ENCODE assay signal across 22 cellular contexts in the genomic region with DNA sequence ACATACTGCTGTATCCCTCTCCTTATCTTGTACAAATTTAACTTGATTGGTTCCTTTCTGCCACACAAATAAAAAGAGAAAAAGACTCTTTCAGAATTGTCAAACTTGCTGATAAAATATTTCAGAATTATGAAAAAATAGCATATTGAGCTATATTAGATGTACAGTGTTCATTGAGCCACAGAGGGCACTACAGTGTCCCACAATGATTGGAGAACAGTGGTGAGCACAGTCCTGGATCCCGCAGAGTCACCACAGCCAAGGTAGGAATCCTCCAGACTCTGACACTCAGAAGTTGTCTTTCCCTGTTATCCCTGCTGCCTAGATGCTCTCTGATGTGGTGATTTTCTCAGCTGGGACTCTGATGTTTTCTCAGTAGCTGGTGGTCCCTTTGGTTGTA.
DNase-seq lines count a peak whose midpoint lies in the region; ATAC-seq, FAIRE-seq and TF ChIP-seq lines count a peak whose summit lies in the region.
"Had no signal": no experiment of that assay in that cellular context is flagged by ENCODE, and none has a peak within 500 bp of the region (broad histone marks: within the 10 kb centered on the region; RNA-seq: fewer than 3 reads in every experiment).

No MANE protein-coding gene starts in this region.

- no peaks in the 10 kb centered on the region for H4K20me1 ChIP-seq in K562 (replicated peaks; ENCODE audit: control insufficient read depth, insufficient read depth, low read length)
- H4K20me1 ChIP-seq: BLaER1 had no signal

- no peak overlapping the region for H3K4ac ChIP-seq in mesenchymal stem cell (ENCODE audit: low read depth in 1 of 2, low read length in 2 of 2)

- H3K4me3 ChIP-seq in A549 (no peak overlapping the region), K562 (no peak overlapping the region), mesenchymal stem cell (ENCODE audit: insufficient read depth in 1 of 2, low read depth in 1 of 2, low read length in 2 of 2) (no peak overlapping the region)
- H3K4me3 ChIP-seq: BLaER1, HAP-1 had no signal

- no peak overlapping the region for H3K14ac ChIP-seq in mesenchymal stem cell (ENCODE audit: low read length in 2 of 2)

- peak overlapping the region in 1 of 2 experiments; percentile 34; a peak in 1 of 6 replicates for H3K27ac ChIP-seq in A549
- H3K27ac ChIP-seq in K562 (ENCODE audit: extremely low read depth, low read depth, low read length) = no peak overlapping the region
- H3K27ac ChIP-seq in mesenchymal stem cell (ENCODE audit: low read length, poor library complexity, severe bottlenecking) = no peak overlapping the region
- H3K27ac ChIP-seq: BLaER1, C4-2B had no signal

- no peaks in the 10 kb centered on the region for H3K9me3 ChIP-seq in A549
- H3K9me3 ChIP-seq in K562 (replicated peaks; ENCODE audit: control insufficient read depth, insufficient read depth, low read depth, low read length) = no peaks in the 10 kb centered on the region
- H3K9me3 ChIP-seq in mesenchymal stem cell (ENCODE audit: control insufficient read depth, low read length) = no peaks in the 10 kb centered on the region
- H3K9me3 ChIP-seq: BLaER1, Caco-2, HAP-1 had no signal

- no peak overlapping the region for H2BK5ac ChIP-seq in mesenchymal stem cell (ENCODE audit: low read depth, low read length, poor library complexity, severe bottlenecking)

- in situ Hi-C loops in K562 (cut with MboI) = no loop called here

- H3K36me3 ChIP-seq in K562 (ENCODE audit: control insufficient read depth, insufficient read depth, low read length) (no peaks in the 10 kb centered on the region), mesenchymal stem cell (ENCODE audit: control insufficient read depth in 1 of 2, insufficient read depth in 2 of 2, low read depth in 1 of 2, low read length in 2 of 2) (no peaks in the 10 kb centered on the region)
- H3K36me3 ChIP-seq: BLaER1, HAP-1 had no signal

- H3K79me2 ChIP-seq in K562 (ENCODE audit: control insufficient read depth, insufficient read depth, low read length) = no peaks in the 10 kb centered on the region

- no peaks in the 10 kb centered on the region for H3K79me1 ChIP-seq in mesenchymal stem cell (replicated peaks; ENCODE audit: low read length, poor library complexity, severe bottlenecking)

- no peak overlapping the region for H2BK12ac ChIP-seq in mesenchymal stem cell (ENCODE audit: low read length in 2 of 2)

- no peak for TF ChIP-seq CTCF in A549 (IDR thresholded peaks at IDR 0.05)
- no peak for TF ChIP-seq CTCF in Calu3 (IDR thresholded peaks at IDR 0.05; ENCODE audit: unreplicated experiment)
- TF ChIP-seq CTCF in K562 (IDR thresholded peaks at IDR 0.05 in 2 of 3, conservative IDR thresholded peaks at IDR 0.05 in 1 of 3; ENCODE audit: insufficient read depth in 2 of 3, low read depth in 1 of 3, low read length in 3 of 3) = 0 out of 6 replicates have a peak, but pooled peaks of 1 of the 3 experiments have one; percentile 13
- no peak for TF ChIP-seq CTCF in type B pancreatic cell (conservative IDR thresholded peaks at IDR 0.05)

- no peak for TF ChIP-seq RAD21 in A549 (conservative IDR thresholded peaks at IDR 0.05 in 1 of 2, IDR thresholded peaks at IDR 0.05 in 1 of 2)
- no peak for TF ChIP-seq RAD21 in K562 (CRISPR knock-in tag; conservative IDR thresholded peaks at IDR 0.05 in 1 of 2, IDR thresholded peaks at IDR 0.05 in 1 of 2)

- H3K27ac Mint-ChIP-seq in Calu3 (ENCODE audit: unreplicated experiment) (peak overlapping the region; percentile 87), type B pancreatic cell (no peak overlapping the region)
- H3K27ac Mint-ChIP-seq: B cell; CD4-positive, CD25-positive, alpha-beta regulatory T cell; CD8-positive, alpha-beta T cell had no signal

- WGBS in A549 (ENCODE audit: missing lambda C conversion rate) = 94% methylated on average over 1 of the region's 1 CpG
- 80% methylated on average over 1 of the region's 1 CpG for WGBS in K562 (ENCODE audit: insufficient coverage, low coverage, missing lambda C conversion rate)
- WGBS in mesenchymal stem cell = 100% methylated on average over 1 of the region's 1 CpG

- no peak overlapping the region for H2BK15ac ChIP-seq in mesenchymal stem cell (ENCODE audit: low read depth, poor library complexity, severe bottlenecking)

- no peak overlapping the region for H4K8ac ChIP-seq in mesenchymal stem cell (ENCODE audit: low read length)

- FAIRE-seq in A549 (lab: Jason Lieb, UNC) (no peak), K562 (lab: Jason Lieb, UNC) (no peak)
- FAIRE-seq: D721Med, GM12891, GM18507, H54 had no signal

- CTCF ChIA-PET in A549 (lab: Yijun Ruan, JAX) = no interaction called here
- CTCF ChIA-PET in Calu3 (lab: Charles Lee) = no interaction called here
- CTCF ChIA-PET in K562 (lab: Yijun Ruan, JAX; ENCODE audit: low intra/inter-chr PET ratio) = no interaction called here

- peaks cover 19% of the 10 kb centered on the region for H3K4me1 Mint-ChIP-seq in Calu3 (ENCODE audit: low read depth, unreplicated experiment)
- H3K4me1 Mint-ChIP-seq in type B pancreatic cell (ENCODE audit: unreplicated experiment) = peaks cover 11% of the 10 kb centered on the region
- H3K4me1 Mint-ChIP-seq: B cell; CD4-positive, CD25-positive, alpha-beta regulatory T cell had no signal

- no peaks in the 10 kb centered on the region for H3K9me1 ChIP-seq in K562 (ENCODE audit: control insufficient read depth, insufficient read depth, low read length)

- peak overlapping the region; percentile 52 for H3K4me2 ChIP-seq in A549
- H3K4me2 ChIP-seq in K562 (ENCODE audit: insufficient read depth, low read length) = no peak overlapping the region
- H3K4me2 ChIP-seq in mesenchymal stem cell (ENCODE audit: low read length, poor library complexity, severe bottlenecking) = no peak overlapping the region
- H3K4me2 ChIP-seq: BLaER1 had no signal

- no peak for TF ChIP-seq POLR2A in A549 (IDR thresholded peaks at IDR 0.05; ENCODE audit: low read length)
- TF ChIP-seq POLR2A in K562 (conservative IDR thresholded peaks at IDR 0.05) = no peak

- no peaks in the 10 kb centered on the region for H3K27me3 ChIP-seq in K562 (ENCODE audit: control insufficient read depth in 2 of 2, insufficient read depth in 2 of 2, low read length in 2 of 2)
- H3K27me3 ChIP-seq in mesenchymal stem cell (ENCODE audit: control insufficient read depth in 1 of 2, insufficient read depth in 1 of 2, low read length in 2 of 2) = no peaks in the 10 kb centered on the region
- H3K27me3 ChIP-seq: BLaER1 had no signal

- no peak overlapping the region for H2BK120ac ChIP-seq in mesenchymal stem cell (ENCODE audit: low read depth, low read length)

- H3K27me3 Mint-ChIP-seq in Calu3 (ENCODE audit: unreplicated experiment) (no peaks in the 10 kb centered on the region), type B pancreatic cell (no peaks in the 10 kb centered on the region)
- H3K27me3 Mint-ChIP-seq: B cell; CD4-positive, CD25-positive, alpha-beta regulatory T cell had no signal

- H4K91ac ChIP-seq in mesenchymal stem cell (ENCODE audit: low read length) = no peak overlapping the region

- no peak for DNase-seq in A549 (ENCODE audit: low read depth in 1 of 2, low spot score in 1 of 2)
- no peak for DNase-seq in Calu3
- no peak for DNase-seq in K562 (ENCODE audit: extremely low read depth in 1 of 4, low spot score in 3 of 4)
- DNase-seq in mesenchymal stem cell = no peak
- no peak for DNase-seq in left lobe of liver (ENCODE audit: low spot score)
- no peak for DNase-seq in type B pancreatic cell (ENCODE audit: extremely low spot score, unreplicated experiment)
- DNase-seq: CD4-positive, CD25-positive, alpha-beta regulatory T cell; CD8-positive, alpha-beta T cell; DMS 273 treated with DMSO at 0.1 percent for 48 hours; DMS79; EL; GF-D8; GOT3 had no signal

- H2AFZ ChIP-seq in K562 (ENCODE audit: low read depth, low read length) = no peak overlapping the region
- no peak overlapping the region for H2AFZ ChIP-seq in mesenchymal stem cell (ENCODE audit: low read depth, low read length)

- no peaks in the 10 kb centered on the region for H3K9me3 Mint-ChIP-seq in Calu3 (ENCODE audit: low read depth, unreplicated experiment)
- H3K9me3 Mint-ChIP-seq in type B pancreatic cell = peaks cover 4% of the 10 kb centered on the region
- H3K9me3 Mint-ChIP-seq: CD8-positive, alpha-beta T cell had no signal

- H3K4me1 ChIP-seq in A549 (peaks cover 19% of the 10 kb centered on the region), K562 (replicated peaks in 1 of 2; ENCODE audit: control insufficient read depth in 2 of 2, insufficient read depth in 2 of 2, low read length in 2 of 2) (no peaks in the 10 kb centered on the region), mesenchymal stem cell (ENCODE audit: control insufficient read depth, insufficient read depth, low read depth, low read length) (peaks cover 2% of the 10 kb centered on the region)
- H3K4me1 ChIP-seq: HAP-1 had no signal

- no peak overlapping the region for H3K9ac ChIP-seq in K562 (ENCODE audit: insufficient read depth in 1 of 2, low read depth in 2 of 2, low read length in 2 of 2)
- no peak overlapping the region for H3K9ac ChIP-seq in mesenchymal stem cell (ENCODE audit: low read length)
- H3K9ac ChIP-seq: BLaER1 had no signal

- H3K23ac ChIP-seq in mesenchymal stem cell (ENCODE audit: low read length in 2 of 2) = no peak overlapping the region

- no peak for TF ChIP-seq EP300 in A549 (IDR thresholded peaks at IDR 0.05)
- TF ChIP-seq EP300 in K562 (IDR thresholded peaks at IDR 0.05; ENCODE audit: low read length) = no peak

- H2AK5ac ChIP-seq in mesenchymal stem cell (ENCODE audit: low read length, severe bottlenecking) = peak overlapping the region; percentile 19

- peaks cover 9% of the 10 kb centered on the region for H3K36me3 Mint-ChIP-seq in Calu3 (ENCODE audit: insufficient read depth, unreplicated experiment)
- no peaks in the 10 kb centered on the region for H3K36me3 Mint-ChIP-seq in type B pancreatic cell
- H3K36me3 Mint-ChIP-seq: CD4-positive, CD25-positive, alpha-beta regulatory T cell; CD8-positive, alpha-beta T cell had no signal

- no peak overlapping the region for H3K4me3 Mint-ChIP-seq in Calu3 (ENCODE audit: low read depth, unreplicated experiment)
- H3K4me3 Mint-ChIP-seq in type B pancreatic cell = no peak overlapping the region
- H3K4me3 Mint-ChIP-seq: B cell; CD4-positive, CD25-positive, alpha-beta regulatory T cell; CD8-positive, alpha-beta T cell had no signal

- BruUV-seq in Calu3 (replicated peaks; lab: Mats Ljungman, UMichigan) (no TSS peak), K562 (replicated peaks; lab: Mats Ljungman, UMichigan) (no TSS peak)

- intact Hi-C loops in Calu3 (cut with micrococcal nuclease; ENCODE audit: unreplicated experiment) = loop anchor here (5.0 kb wide), 2 partner anchors 106 to 511 kb away; no protein-coding TSS in a partner anchor
- intact Hi-C loops in K562 (cut with micrococcal nuclease) = no loop called here

- no peak overlapping the region for H3K18ac ChIP-seq in mesenchymal stem cell (ENCODE audit: low read depth in 1 of 2, low read length in 2 of 2)

- POLR2A ChIA-PET in A549 (lab: Yijun Ruan, JAX) = no interaction called here
- POLR2A ChIA-PET in K562 (lab: Yijun Ruan, JAX) = no interaction called here

- ATAC-seq in A549 (peak; percentile 52 to 53; a peak in 1 of 6 replicates), K562 (peak; percentile 84), left lobe of liver (no peak)
- ATAC-seq: CD8-positive, alpha-beta T cell had no signal

TF ChIP-seq in A549, 52 proteins besides CTCF, POLR2A, EP300 and RAD21 (continues in another document):
- TF ChIP-seq SREBF2 (IDR thresholded peaks at IDR 0.05) (no peak), CHD4 (IDR thresholded peaks at IDR 0.05; ENCODE audit: borderline replicate concordance) (no peak)
